In the genomic region with DNA sequence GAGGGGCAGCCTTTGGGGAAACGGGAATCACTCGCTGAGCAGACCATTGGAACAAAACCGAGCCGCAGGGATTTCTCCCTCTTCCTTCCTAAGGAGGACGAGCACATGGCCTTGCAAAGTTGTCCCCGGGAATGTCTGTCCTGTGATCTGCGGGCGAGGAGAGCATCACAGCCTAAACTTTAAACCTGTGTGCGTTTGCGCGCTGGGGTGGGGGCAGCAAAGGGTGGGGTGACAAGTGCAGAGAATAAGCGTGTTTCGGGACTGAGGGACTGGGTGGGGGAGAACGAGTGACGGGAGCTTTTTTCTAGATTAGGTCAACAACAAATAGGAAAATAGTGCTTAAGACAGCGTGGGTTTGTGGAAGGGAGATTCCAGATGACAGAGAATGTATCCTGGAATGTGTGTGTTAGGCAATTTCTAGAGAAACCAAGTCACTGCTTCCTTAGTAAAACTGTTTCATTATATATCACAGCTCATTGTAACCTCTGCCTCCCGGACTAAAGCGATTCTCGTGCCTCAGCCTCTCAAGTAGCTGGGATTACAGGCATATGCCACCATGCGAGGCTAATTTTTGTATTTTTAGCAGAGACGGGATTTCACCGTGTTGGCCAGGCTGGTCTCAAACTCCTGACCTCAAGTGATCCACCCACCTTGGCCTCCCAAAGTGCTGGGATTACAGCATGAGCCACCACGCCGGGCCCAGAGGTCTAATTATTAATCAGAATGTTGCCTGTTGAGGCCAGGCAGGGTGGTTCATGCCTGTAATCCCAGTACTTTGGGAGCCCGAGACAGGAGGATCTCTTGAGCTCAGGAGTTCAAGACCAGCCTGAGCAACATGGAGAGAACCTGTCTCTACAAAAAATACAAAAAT, we compare ENCODE assay signal across 8 cellular contexts. TPM values are rescaled to one million over a fixed set of nuclear protein-coding genes. Genes with fewer than 3 reads are reported as not detected.
DNase-seq lines count a peak whose midpoint lies in the region; ATAC-seq and TF ChIP-seq lines count a peak whose summit lies in the region.
"Not testable (repeated sequence)": the region's sequence is repeated elsewhere in the genome, so short reads cannot be mapped to it uniquely, and the experiment has no call there.

A gene (minus strand): TSS at position 169 of the 871 bp plus-strand sequence. CDS start 271 bp downstream, outside the sequence.

- H3K27me3 Mint-ChIP-seq in immature natural killer cell (ENCODE audit: low read depth in 3 of 3): peaks cover 13 to 33% (median 16%) of the 10 kb centered on the region in 3 donors

- ATAC-seq in HCT116; RWPE2 (ENCODE audit: low read depth): not testable (repeated sequence)
- ATAC-seq in activated naive CD4-positive, alpha-beta T cell treated with anti-CD3 and anti-CD28 coated beads, Interleukin-2, amount 50 U/mL, for 72 hours: peak in 1 of 2 donors; percentile 38

- not testable (repeated sequence) for H3K27me3 ChIP-seq in BE2C; HCT116 (ENCODE audit: insufficient read depth, low read length); RWPE2 (ENCODE audit: insufficient read depth, poor library complexity, severe bottlenecking); endocrine pancreas (ENCODE audit: control insufficient read depth, insufficient read depth, low read length); neuron (ENCODE audit: insufficient read depth, low read length)

- TF ChIP-seq POLR2A in HCT116 (IDR thresholded peaks at IDR 0.05; ENCODE audit: borderline replicate concordance, extremely low read depth, insufficient read depth, insufficient read length): not testable (repeated sequence)

- RAD21 ChIA-PET in HCT116 (lab: Charles Lee; ENCODE audit: low non-redundant PET in 1 of 2, low total read pairs in 2 of 2, uncharacterized antibody in 2 of 2, unreplicated experiment in 2 of 2): not testable (repeated sequence)

- POLR2A ChIA-PET in HCT116 (lab: Charles Lee): not testable (repeated sequence)

- H3K36me3 Mint-ChIP-seq in activated naive CD4-positive, alpha-beta T cell treated with anti-CD3 and anti-CD28 coated beads, Interleukin-2, amount 50 U/mL, for 72 hours: peaks cover 4 to 12% of the 10 kb centered on the region in 2 donors
- H3K36me3 Mint-ChIP-seq in immature natural killer cell: not testable (repeated sequence)

- not testable (repeated sequence) for TF ChIP-seq RAD21 in HCT116 (IDR thresholded peaks at IDR 0.05; ENCODE audit: low read depth)

- H3K27ac Mint-ChIP-seq in activated naive CD4-positive, alpha-beta T cell treated with anti-CD3 and anti-CD28 coated beads, Interleukin-2, amount 50 U/mL, for 72 hours: peak within 1 kb of the TSS in 1 of 2 donors; percentile 85
- H3K27ac Mint-ChIP-seq in immature natural killer cell: peak within 1 kb of the TSS in 5 of 6 donors; percentile 19 to 89 (median 58)

- H3K9me2 ChIP-seq in HCT116 (ENCODE audit: insufficient read depth): not testable (repeated sequence)

- not testable (repeated sequence) for H3K27ac ChIP-seq in HCT116 (ENCODE audit: low read depth, low read length); RWPE2 (ENCODE audit: poor library complexity, severe bottlenecking)

- TF ChIP-seq CTCF in BE2C (IDR thresholded peaks at IDR 0.05; ENCODE audit: low read depth, low read length); HCT116 (IDR thresholded peaks at IDR 0.05 in 2 of 3, conservative IDR thresholded peaks at IDR 0.05 in 1 of 3; ENCODE audit: borderline replicate concordance in 1 of 3, insufficient read depth in 1 of 3, low read depth in 2 of 3, low read length in 2 of 3); RWPE2 (IDR thresholded peaks at IDR 0.05; ENCODE audit: poor library complexity, severe bottlenecking): not testable (repeated sequence)

- peaks cover 15% of the 10 kb centered on the region for H3K79me2 ChIP-seq in HCT116 (ENCODE audit: insufficient read depth, low read length)

- not testable (repeated sequence) for H4K20me1 ChIP-seq in HCT116 (ENCODE audit: insufficient read depth)

- not testable (repeated sequence) for H3K4me2 ChIP-seq in HCT116 (ENCODE audit: low read length)

- intact Hi-C loops in HCT116 (cut with micrococcal nuclease): not testable (repeated sequence)

- not testable (repeated sequence) for H3K36me3 ChIP-seq in BE2C; HCT116 (ENCODE audit: control insufficient read depth in 1 of 2, insufficient read depth in 2 of 2, low read length in 2 of 2); RWPE2 (ENCODE audit: low read depth); endocrine pancreas (ENCODE audit: control insufficient read depth, insufficient read depth, low read length); neuron (ENCODE audit: insufficient read depth, low read length)

- not testable (repeated sequence) for BruUV-seq in HCT116 (replicated peaks; lab: Mats Ljungman, UMichigan)

- CTCF ChIA-PET in HCT116 (lab: Charles Lee): not testable (repeated sequence)

- peaks cover 28 to 34% of the 10 kb centered on the region in 2 donors for H3K4me1 Mint-ChIP-seq in immature natural killer cell

- not testable (repeated sequence) for H3K4me1 ChIP-seq in BE2C; RWPE2 (ENCODE audit: insufficient read depth, poor library complexity, severe bottlenecking); endocrine pancreas (ENCODE audit: control insufficient read depth, insufficient read depth, low read length)
- peaks cover 15 to 40% of the 10 kb centered on the region in 2 experiments for H3K4me1 ChIP-seq in HCT116 (ENCODE audit: control insufficient read depth in 1 of 2, insufficient read depth in 2 of 2, low read length in 2 of 2)
- H3K4me1 ChIP-seq in neuron (ENCODE audit: insufficient read depth, low read length): peaks cover 13% of the 10 kb centered on the region

- not testable (repeated sequence) for H3K9me3 Mint-ChIP-seq in activated naive CD4-positive, alpha-beta T cell treated with anti-CD3 and anti-CD28 coated beads, Interleukin-2, amount 50 U/mL, for 72 hours; immature natural killer cell

- H2AFZ ChIP-seq in HCT116 (ENCODE audit: low read depth, low read length, poor library complexity, severe bottlenecking): not testable (repeated sequence)
- peak within 1 kb of the TSS; percentile 83 for H2AFZ ChIP-seq in neuron (ENCODE audit: low read depth, low read length)

- peak within 1 kb of the TSS; percentile 79 to 92 (median 89) for H3K4me3 Mint-ChIP-seq in immature natural killer cell

- not testable (repeated sequence) for H3K9ac ChIP-seq in HCT116 (ENCODE audit: low read length)
- H3K9ac ChIP-seq in endocrine pancreas (ENCODE audit: control insufficient read depth, insufficient read depth, low read length): peak within 1 kb of the TSS; percentile 65

- not testable (repeated sequence) for DNase-seq in BE2C; HCT116 (ENCODE audit: low read depth, low spot score); RWPE2 (ENCODE audit: low spot score); activated naive CD4-positive, alpha-beta T cell treated with anti-CD3 and anti-CD28 coated beads, Interleukin-2, amount 50 U/mL, for 72 hours (ENCODE audit: low spot score in 2 of 2); immature natural killer cell
- DNase-seq in stimulated activated naive CD4-positive, alpha-beta T cell treated with Interleukin-2 at 50 U/mL for 16 hours (lab: John Stamatoyannopoulos, UW): peak; percentile 37

- H3K4me3 ChIP-seq in BE2C (ENCODE audit: low read depth, low read length) (peak within 1 kb of the TSS; percentile 79), RWPE2 (ENCODE audit: severe bottlenecking) (peak within 1 kb of the TSS; percentile 36), endocrine pancreas (ENCODE audit: control insufficient read depth, insufficient read depth, low read length) (peak within 1 kb of the TSS; percentile 78), neuron (ENCODE audit: low read length) (peak within 1 kb of the TSS; percentile 62)
- not testable (repeated sequence) for H3K4me3 ChIP-seq in HCT116 (replicated peaks in 1 of 2; ENCODE audit: low read depth in 1 of 2, low read length in 2 of 2)

- H3K9me3 ChIP-seq in BE2C; HCT116 (ENCODE audit: control insufficient read depth in 1 of 2, insufficient read depth in 1 of 2, low read depth in 1 of 2, low read length in 2 of 2); RWPE2 (ENCODE audit: severe bottlenecking); endocrine pancreas (ENCODE audit: control insufficient read depth, low read length); neuron (ENCODE audit: low read length): not testable (repeated sequence)

RNA-seq across cellular contexts. Expression of the gene that starts here (rescaled TPM):
- 10.9 TPM for polyA plus RNA-seq in BE2C (2012; ENCODE audit: insufficient read depth, insufficient read length, low read depth)
- 38.1 TPM for total RNA-seq in HCT116 (2021; ENCODE audit: unreplicated experiment)
- 39.6 and 42.6 TPM in 2 replicates for polyA plus RNA-seq in HCT116 (2012)
- 10 to 100 TPM; 12.6 to 17.6 TPM for total RNA-seq in activated naive CD4-positive, alpha-beta T cell treated with anti-CD3 and anti-CD28 coated beads, Interleukin-2, amount 50 U/mL, for 72 hours
- 10 to 100 TPM in 1 of 3 donors, 1 to 10 TPM in 2; 7.3 to 15.5 (median 8.6) TPM for polyA plus RNA-seq in immature natural killer cell
